In the genomic region with DNA sequence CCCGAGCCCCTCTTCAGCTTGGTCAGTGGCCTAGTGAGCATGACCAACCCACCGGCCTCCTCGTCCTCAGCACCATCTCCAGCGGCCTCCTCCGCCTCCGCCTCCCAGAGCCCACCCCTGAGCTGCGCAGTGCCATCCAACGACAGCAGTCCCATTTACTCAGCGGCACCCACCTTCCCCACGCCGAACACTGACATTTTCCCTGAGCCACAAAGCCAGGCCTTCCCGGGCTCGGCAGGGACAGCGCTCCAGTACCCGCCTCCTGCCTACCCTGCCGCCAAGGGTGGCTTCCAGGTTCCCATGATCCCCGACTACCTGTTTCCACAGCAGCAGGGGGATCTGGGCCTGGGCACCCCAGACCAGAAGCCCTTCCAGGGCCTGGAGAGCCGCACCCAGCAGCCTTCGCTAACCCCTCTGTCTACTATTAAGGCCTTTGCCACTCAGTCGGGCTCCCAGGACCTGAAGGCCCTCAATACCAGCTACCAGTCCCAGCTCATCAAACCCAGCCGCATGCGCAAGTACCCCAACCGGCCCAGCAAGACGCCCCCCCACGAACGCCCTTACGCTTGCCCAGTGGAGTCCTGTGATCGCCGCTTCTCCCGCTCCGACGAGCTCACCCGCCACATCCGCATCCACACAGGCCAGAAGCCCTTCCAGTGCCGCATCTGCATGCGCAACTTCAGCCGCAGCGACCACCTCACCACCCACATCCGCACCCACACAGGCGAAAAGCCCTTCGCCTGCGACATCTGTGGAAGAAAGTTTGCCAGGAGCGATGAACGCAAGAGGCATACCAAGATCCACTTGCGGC, we compare ENCODE assay signal across 8 cellular contexts. TPM values are rescaled to one million over a fixed set of nuclear protein-coding genes. Genes with fewer than 3 reads are reported as not detected.
A peak's percentile ranks its signal among the peaks of the same experiment; 100 is the strongest.
DNase-seq lines count a peak whose midpoint lies in the region; ATAC-seq and TF ChIP-seq lines count a peak whose summit lies in the region.
"Had no signal": no experiment of that assay in that cellular context is flagged by ENCODE, and none has a peak within 500 bp of the region (broad histone marks: within the 10 kb centered on the region; RNA-seq: fewer than 3 reads in every experiment).

No MANE protein-coding gene starts in this region.

- CTCF ChIA-PET in IMR-90 (lab: Yijun Ruan, JAX): interaction anchor here (0.7 kb wide), 1 partner anchor 19 kb away, joined by 3 read pairs; no protein-coding TSS in a partner anchor

- H4K5ac ChIP-seq in IMR-90 (ENCODE audit: low read depth, low read length): no peak overlapping the region

- H2BK120ac ChIP-seq in IMR-90 (ENCODE audit: low read depth, low read length): no peak overlapping the region

- H4K20me1 ChIP-seq in IMR-90 (ENCODE audit: insufficient read depth, low read length): peaks cover 56% of the 10 kb centered on the region

- peak overlapping the region; percentile 63; the same call in 1 of the 2 replicates for H3K23ac ChIP-seq in IMR-90 (ENCODE audit: low read depth, low read length)

- no peaks in the 10 kb centered on the region for H3K27me3 ChIP-seq in IMR-90 (ENCODE audit: control insufficient read depth, insufficient read depth, low read length)
- no peaks in the 10 kb centered on the region for H3K27me3 ChIP-seq in stomach

- peaks cover 23% of the 10 kb centered on the region for H3K9me1 ChIP-seq in IMR-90 (ENCODE audit: insufficient read depth, low read length)

- H3K36me3 ChIP-seq in IMR-90 (ENCODE audit: control insufficient read depth, insufficient read depth, low read length) (peaks cover 18% of the 10 kb centered on the region), stomach (peaks cover 0 to 18% (median 13%) of the 10 kb centered on the region in 4 donors)

- intact Hi-C loops in IMR-90 (cut with micrococcal nuclease) (no loop called here), stomach (cut with DNase I; ENCODE audit: low total_unique reads) (no loop called here)

- POLR2A ChIA-PET in IMR-90 (lab: Charles Lee; ENCODE audit: unreplicated experiment): interaction anchor here (0.6 kb wide), 1 partner anchor 7 kb away, joined by 15 read pairs; no protein-coding TSS in a partner anchor

- peak overlapping the region; percentile 65; the same call in 1 of the 2 replicates for H3K14ac ChIP-seq in IMR-90 (replicated peaks; ENCODE audit: low read depth, low read length)

- peaks cover 13 to 38% of the 10 kb centered on the region in 2 experiments for H3K79me1 ChIP-seq in IMR-90 (ENCODE audit: low read depth in 1 of 2, low read length in 2 of 2)

- peak overlapping the region; percentile 61 for H3K9ac ChIP-seq in IMR-90 (ENCODE audit: low read depth, low read length)

- H3K9me3 ChIP-seq in IMR-90 (ENCODE audit: control insufficient read depth, insufficient read depth, low read length) (no peaks in the 10 kb centered on the region), stomach (no peaks in the 10 kb centered on the region)

- BruUV-seq in IMR-90 (replicated peaks; lab: Mats Ljungman, UMichigan): no TSS peak

- TF ChIP-seq POLR2A in IMR-90 (IDR thresholded peaks at IDR 0.05; ENCODE audit: low read depth, low read length) (no peak), stomach (IDR thresholded peaks at IDR 0.05) (peak in 1 of 4 donors; percentile 11)

- H3K4me2 ChIP-seq in IMR-90 (ENCODE audit: low read depth, low read length): peak overlapping the region; percentile 75

- H2BK5ac ChIP-seq in IMR-90 (ENCODE audit: low read depth, low read length, poor library complexity, severe bottlenecking): no peak overlapping the region

- H4K8ac ChIP-seq in IMR-90 (ENCODE audit: low read depth in 2 of 2, low read length in 2 of 2): no peak overlapping the region

- no peak overlapping the region for H2BK15ac ChIP-seq in IMR-90 (ENCODE audit: low read depth, low read length)

- peak overlapping the region; percentile 66 for H3K4me3 ChIP-seq in IMR-90 (ENCODE audit: insufficient read depth, low read depth, low read length)
- H3K4me3 ChIP-seq in stomach: peak overlapping the region; percentile 83 to 90 (median 88)

- no peak overlapping the region for H2AFZ ChIP-seq in IMR-90 (replicated peaks; ENCODE audit: low read length, poor library complexity)

- DNase-seq in IMR-90 (peak; percentile 38), islet precursor cell (peak; percentile 55), stomach (peak; percentile 52), left lobe of liver (ENCODE audit: low spot score) (no peak)
- DNase-seq: NCI-H2171 treated with DMSO at 0.1 percent for 48 hours had no signal

- H3K27ac ChIP-seq in IMR-90 (ENCODE audit: insufficient read depth, low read length) (no peak overlapping the region; the same call in 1 of the 2 replicates), angular gyrus (ENCODE audit: low read depth, low read length) (peak overlapping the region; percentile 60), stomach (peak overlapping the region in 3 of 5 donors; percentile 95 to 98 (median 97))

- TF ChIP-seq RAD21 in IMR-90 (IDR thresholded peaks at IDR 0.05; ENCODE audit: low read length): no peak

- H3K4me1 ChIP-seq in IMR-90 (ENCODE audit: control insufficient read depth, insufficient read depth, low read length) (peaks cover 12% of the 10 kb centered on the region; the same call in 1 of the 2 replicates), stomach (peaks cover 11 to 36% (median 35%) of the 10 kb centered on the region in 4 donors)

- dilution Hi-C loops in IMR-90 (cut with HindIII; ENCODE audit: low sequenced_read_pairs, unreplicated experiment): no loop called here

- H2AK5ac ChIP-seq in IMR-90 (ENCODE audit: low read depth, low read length): no peak overlapping the region

- H3K18ac ChIP-seq in IMR-90 (ENCODE audit: low read depth, low read length): no peak overlapping the region

- WGBS in IMR-90 (ENCODE audit: extremely low coverage in 2 of 2, insufficient read length in 1 of 2), 2 experiments: 98% methylated on average over 10 of the region's 45 CpGs; no CpG with 5 or more reads in 1 of the 2 experiments
- WGBS in stomach, 5 donors: 89 to 94% (median 94%) methylated on average over 45 of the region's 45 CpGs

- no peak overlapping the region for H4K91ac ChIP-seq in IMR-90 (ENCODE audit: insufficient read depth, low read depth, low read length)

- peak overlapping the region; percentile 60 for H2AK9ac ChIP-seq in IMR-90 (replicated peaks; ENCODE audit: low read depth, low read length, poor library complexity)

- H2BK20ac ChIP-seq in IMR-90 (ENCODE audit: low read depth, low read length): no peak overlapping the region

- no peak overlapping the region for H3K56ac ChIP-seq in IMR-90 (ENCODE audit: extremely low read depth, insufficient read depth, low read length)

- no peak for TF ChIP-seq CTCF in IMR-90 (conservative IDR thresholded peaks at IDR 0.05; ENCODE audit: low read depth, low read length)
- no peak for TF ChIP-seq CTCF in stomach (IDR thresholded peaks at IDR 0.05)

- ATAC-seq in IMR-90 (ENCODE audit: low read depth): no peak
- ATAC-seq in HG03442 (IDR thresholded peaks at IDR 0.05; ENCODE audit: unreplicated experiment): no peak
- no peak for ATAC-seq in HG03457 (IDR thresholded peaks at IDR 0.05; ENCODE audit: unreplicated experiment)
- no peak for ATAC-seq in left lobe of liver

- H3K4ac ChIP-seq in IMR-90 (ENCODE audit: low read depth, low read length): no peak overlapping the region

- TF ChIP-seq EP300 in stomach (IDR thresholded peaks at IDR 0.05): no peak

- in situ Hi-C loops in IMR-90 (cut with MboI; ENCODE audit: low sequenced_read_pairs): no loop called here

TF ChIP-seq in IMR-90, 13 proteins besides CTCF, POLR2A, EP300 and RAD21:
- TF ChIP-seq MXI1 (IDR thresholded peaks at IDR 0.05; ENCODE audit: borderline replicate concordance, low read depth, low read length): no peak
- TF ChIP-seq NFE2L2 (IDR thresholded peaks at IDR 0.05; ENCODE audit: low read depth, low read length): no peak
- TF ChIP-seq, protein P1, sequence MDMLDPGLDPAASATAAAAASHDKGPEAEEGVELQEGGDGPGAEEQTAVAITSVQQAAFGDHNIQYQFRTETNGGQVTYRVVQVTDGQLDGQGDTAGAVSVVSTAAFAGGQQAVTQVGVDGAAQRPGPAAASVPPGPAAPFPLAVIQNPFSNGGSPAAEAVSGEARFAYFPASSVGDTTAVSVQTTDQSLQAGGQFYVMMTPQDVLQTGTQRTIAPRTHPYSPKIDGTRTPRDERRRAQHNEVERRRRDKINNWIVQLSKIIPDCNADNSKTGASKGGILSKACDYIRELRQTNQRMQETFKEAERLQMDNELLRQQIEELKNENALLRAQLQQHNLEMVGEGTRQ (IDR thresholded peaks at IDR 0.05; ENCODE audit: low read depth, low read length): peak; percentile 79
- TF ChIP-seq FOS (IDR thresholded peaks at IDR 0.05; ENCODE audit: low read depth, low read length): no peak
- no peak for TF ChIP-seq MAFK (IDR thresholded peaks at IDR 0.05; ENCODE audit: low read depth, low read length)
TF ChIP-seq in IMR-90: peak in this region for 1.

RNA-seq across cellular contexts. Expression of gene EGR1, which starts 1.8 kb away (rescaled TPM):
- 2.9 and 5.8 TPM in 2 replicates for total RNA-seq in IMR-90 (2012; rRNA removed)
- 104 and 180 TPM in 2 replicates for polyA plus RNA-seq in IMR-90 (2012; rRNA removed)
- 91.6 and 286 TPM in 2 replicates for polyA plus RNA-seq in IMR-90 (2012; cell fraction: cytosol; rRNA removed)
- 363 and 477 TPM in 2 replicates for polyA plus RNA-seq in IMR-90 (2012; cell fraction: nucleus; rRNA removed; ENCODE audit: low replicate concordance)
- total RNA-seq in stomach: 10 to 100 TPM in 4 of 5 donors, 1 to 10 TPM in 1; 7.7 to 83.9 (median 48.1) TPM
- polyA plus RNA-seq in stomach: 10 to 100 TPM; 17.0 to 45.4 (median 30.2) TPM
- total RNA-seq in left lobe of liver: 12.1 TPM

RNA-seq across cellular contexts. Expression of gene REEP2, which starts 28.2 kb away (rescaled TPM):
- total RNA-seq in IMR-90 (2012; rRNA removed) (12.4 and 20.3 TPM in 2 replicates), stomach (10 to 100 TPM in 1 of 5 donors, 1 to 10 TPM in 2, not detected in 2; 4.5 to 73.3 (median 7.7) TPM), left lobe of liver (not detected)
- polyA plus RNA-seq in IMR-90 (2012; rRNA removed) (17.0 and 17.1 TPM in 2 replicates), stomach (1 to 10 TPM; 2.1 to 5.8 (median 3.1) TPM)
- polyA plus RNA-seq in IMR-90 (2012; cell fraction: cytosol; rRNA removed): 16.8 and 19.5 TPM in 2 replicates
- polyA plus RNA-seq in IMR-90 (2012; cell fraction: nucleus; rRNA removed; ENCODE audit: low replicate concordance): 50.9 and 55.6 TPM in 2 replicates
